1 cellular context compared by ENCODE assay signal in the genomic region with DNA sequence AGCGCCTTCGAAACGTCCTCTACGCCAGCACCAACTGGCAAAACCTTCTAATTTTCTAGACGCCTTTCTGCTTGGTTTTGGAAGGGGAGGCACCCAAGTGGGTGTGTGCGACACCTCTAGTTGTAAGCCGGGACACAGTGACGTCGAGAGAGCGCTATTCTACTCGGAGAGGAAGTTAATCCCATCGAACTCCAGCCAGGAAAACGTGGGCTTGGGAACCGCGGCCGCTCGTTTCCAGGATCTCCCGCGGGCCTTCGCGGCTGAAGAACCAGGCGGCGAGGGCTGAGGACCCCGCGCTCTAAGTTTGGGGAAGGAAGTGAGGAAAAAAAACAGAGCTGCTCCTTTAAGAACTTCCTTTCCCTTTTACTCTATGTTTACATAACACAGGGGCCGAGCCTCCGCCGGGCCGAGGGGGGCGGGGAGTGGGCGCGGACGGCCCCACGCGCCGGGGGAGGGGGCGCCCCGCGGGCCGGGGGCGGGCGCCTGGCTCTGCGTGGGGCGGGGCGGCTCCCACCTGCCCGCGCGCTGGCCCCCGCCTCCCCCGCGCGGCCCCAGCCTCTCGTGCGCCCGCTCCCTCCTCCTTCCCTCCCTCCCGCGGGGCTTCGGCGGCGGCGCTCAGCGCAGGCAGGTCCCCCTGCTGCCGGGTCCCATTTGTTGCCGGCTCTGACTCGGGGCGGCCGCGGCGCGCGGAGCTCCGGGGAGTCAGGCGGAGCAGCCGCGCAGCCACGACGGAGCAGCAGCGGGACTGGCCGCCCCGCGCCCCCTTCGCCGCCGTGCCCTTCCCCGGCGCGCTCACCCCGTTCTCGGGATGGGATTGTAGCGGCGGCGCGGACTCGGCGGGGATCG.
TF ChIP-seq lines count a peak whose summit lies in the region.

A gene with protein sequence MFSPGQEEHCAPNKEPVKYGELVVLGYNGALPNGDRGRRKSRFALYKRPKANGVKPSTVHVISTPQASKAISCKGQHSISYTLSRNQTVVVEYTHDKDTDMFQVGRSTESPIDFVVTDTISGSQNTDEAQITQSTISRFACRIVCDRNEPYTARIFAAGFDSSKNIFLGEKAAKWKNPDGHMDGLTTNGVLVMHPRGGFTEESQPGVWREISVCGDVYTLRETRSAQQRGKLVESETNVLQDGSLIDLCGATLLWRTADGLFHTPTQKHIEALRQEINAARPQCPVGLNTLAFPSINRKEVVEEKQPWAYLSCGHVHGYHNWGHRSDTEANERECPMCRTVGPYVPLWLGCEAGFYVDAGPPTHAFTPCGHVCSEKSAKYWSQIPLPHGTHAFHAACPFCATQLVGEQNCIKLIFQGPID (plus strand): TSS at position 647 of the 846 bp plus-strand sequence. CDS start 250 bp downstream, outside the sequence.

TF ChIP-seq in K562, 482 proteins besides CTCF, POLR2A, EP300 and RAD21 (continued from another document and continues in another):
- TF ChIP-seq, protein P1, sequence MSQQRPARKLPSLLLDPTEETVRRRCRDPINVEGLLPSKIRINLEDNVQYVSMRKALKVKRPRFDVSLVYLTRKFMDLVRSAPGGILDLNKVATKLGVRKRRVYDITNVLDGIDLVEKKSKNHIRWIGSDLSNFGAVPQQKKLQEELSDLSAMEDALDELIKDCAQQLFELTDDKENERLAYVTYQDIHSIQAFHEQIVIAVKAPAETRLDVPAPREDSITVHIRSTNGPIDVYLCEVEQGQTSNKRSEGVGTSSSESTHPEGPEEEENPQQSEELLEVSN (IDR thresholded peaks at IDR 0.05; ENCODE audit: borderline replicate concordance in 1 of 2, extremely low read depth in 1 of 2, insufficient read depth in 1 of 2, insufficient read length in 1 of 2, low read depth in 1 of 2, low read length in 1 of 2, poor library complexity in 1 of 2, severe bottlenecking in 1 of 2), result peak in 1 of 2 experiments; percentile 44
- TF ChIP-seq MTA1 (IDR thresholded peaks at IDR 0.05; ENCODE audit: borderline replicate concordance) (no peak), MEF2D (tag; conservative IDR thresholded peaks at IDR 0.05; ENCODE audit: low read depth) (no peak), HMG20B (CRISPR knock-in tag; IDR thresholded peaks at IDR 0.05) (no peak), ZNF217 (CRISPR knock-in tag; IDR thresholded peaks at IDR 0.05) (no peak), SNRNP70 (optimal IDR thresholded peaks at IDR 0.05; ENCODE audit: low read depth, low read length) (no peak), SIN3B (IDR thresholded peaks at IDR 0.05; ENCODE audit: low read depth) (0 out of 2 replicates have a peak, but pooled peaks have one; percentile 26), KDM5B (IDR thresholded peaks at IDR 0.05; ENCODE audit: insufficient replicate concordance, low read depth, low read length) (peak; percentile 27), CCNT2 (IDR thresholded peaks at IDR 0.05; ENCODE audit: borderline replicate concordance, extremely low read depth, insufficient read length, low read depth, low read length) (peak; percentile 26), DACH1 (IDR thresholded peaks at IDR 0.05; ENCODE audit: partially characterized antibody) (no peak), TGIF2 (CRISPR knock-in tag; IDR thresholded peaks at IDR 0.05) (no peak), L3MBTL2 (IDR thresholded peaks at IDR 0.05) (peak; percentile 79), KDM4B (IDR thresholded peaks at IDR 0.05; ENCODE audit: borderline replicate concordance in 2 of 2, low read depth in 1 of 2) (no peak), MCM5 (IDR thresholded peaks at IDR 0.05; ENCODE audit: low read depth) (no peak), CTBP1 (IDR thresholded peaks at IDR 0.05; ENCODE audit: borderline replicate concordance) (peak; percentile 58), DNMT1 (IDR thresholded peaks at IDR 0.05) (no peak), TCF7 (IDR thresholded peaks at IDR 0.05; ENCODE audit: borderline replicate concordance) (no peak), NRF1 (conservative IDR thresholded peaks at IDR 0.05 in 1 of 2, IDR thresholded peaks at IDR 0.05 in 1 of 2) (peak in 1 of 2 experiments; percentile 16; a peak in 2 of 4 replicates), ZFP30 (CRISPR knock-in tag; IDR thresholded peaks at IDR 0.05; ENCODE audit: borderline replicate concordance) (no peak), SP1 (CRISPR knock-in tag; IDR thresholded peaks at IDR 0.05) (no peak), MCM3 (IDR thresholded peaks at IDR 0.05) (no peak), MEF2A (IDR thresholded peaks at IDR 0.05; ENCODE audit: control insufficient read depth, low read depth, low read length) (no peak), SAP30 (IDR thresholded peaks at IDR 0.05; ENCODE audit: borderline replicate concordance, insufficient read depth, low read depth, low read length, poor library complexity, severe bottlenecking) (peak; percentile 42), ZNF76 (CRISPR knock-in tag; IDR thresholded peaks at IDR 0.05; ENCODE audit: borderline replicate concordance) (no peak), HDAC8 (tag; IDR thresholded peaks at IDR 0.05) (no peak), ZC3H11A (IDR thresholded peaks at IDR 0.05; ENCODE audit: low read depth, low read length) (no peak), MAFK (IDR thresholded peaks at IDR 0.05; ENCODE audit: low read length) (no peak), GABPB2 (CRISPR knock-in tag; conservative IDR thresholded peaks at IDR 0.05) (no peak)
- TF ChIP-seq, protein P2, sequence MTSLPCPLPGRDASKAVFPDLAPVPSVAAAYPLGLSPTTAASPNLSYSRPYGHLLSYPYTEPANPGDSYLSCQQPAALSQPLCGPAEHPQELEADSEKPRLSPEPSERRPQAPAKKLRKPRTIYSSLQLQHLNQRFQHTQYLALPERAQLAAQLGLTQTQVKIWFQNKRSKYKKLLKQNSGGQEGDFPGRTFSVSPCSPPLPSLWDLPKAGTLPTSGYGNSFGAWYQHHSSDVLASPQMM (CRISPR knock-in tag; IDR thresholded peaks at IDR 0.05), result no peak
- TF ChIP-seq, protein P3, sequence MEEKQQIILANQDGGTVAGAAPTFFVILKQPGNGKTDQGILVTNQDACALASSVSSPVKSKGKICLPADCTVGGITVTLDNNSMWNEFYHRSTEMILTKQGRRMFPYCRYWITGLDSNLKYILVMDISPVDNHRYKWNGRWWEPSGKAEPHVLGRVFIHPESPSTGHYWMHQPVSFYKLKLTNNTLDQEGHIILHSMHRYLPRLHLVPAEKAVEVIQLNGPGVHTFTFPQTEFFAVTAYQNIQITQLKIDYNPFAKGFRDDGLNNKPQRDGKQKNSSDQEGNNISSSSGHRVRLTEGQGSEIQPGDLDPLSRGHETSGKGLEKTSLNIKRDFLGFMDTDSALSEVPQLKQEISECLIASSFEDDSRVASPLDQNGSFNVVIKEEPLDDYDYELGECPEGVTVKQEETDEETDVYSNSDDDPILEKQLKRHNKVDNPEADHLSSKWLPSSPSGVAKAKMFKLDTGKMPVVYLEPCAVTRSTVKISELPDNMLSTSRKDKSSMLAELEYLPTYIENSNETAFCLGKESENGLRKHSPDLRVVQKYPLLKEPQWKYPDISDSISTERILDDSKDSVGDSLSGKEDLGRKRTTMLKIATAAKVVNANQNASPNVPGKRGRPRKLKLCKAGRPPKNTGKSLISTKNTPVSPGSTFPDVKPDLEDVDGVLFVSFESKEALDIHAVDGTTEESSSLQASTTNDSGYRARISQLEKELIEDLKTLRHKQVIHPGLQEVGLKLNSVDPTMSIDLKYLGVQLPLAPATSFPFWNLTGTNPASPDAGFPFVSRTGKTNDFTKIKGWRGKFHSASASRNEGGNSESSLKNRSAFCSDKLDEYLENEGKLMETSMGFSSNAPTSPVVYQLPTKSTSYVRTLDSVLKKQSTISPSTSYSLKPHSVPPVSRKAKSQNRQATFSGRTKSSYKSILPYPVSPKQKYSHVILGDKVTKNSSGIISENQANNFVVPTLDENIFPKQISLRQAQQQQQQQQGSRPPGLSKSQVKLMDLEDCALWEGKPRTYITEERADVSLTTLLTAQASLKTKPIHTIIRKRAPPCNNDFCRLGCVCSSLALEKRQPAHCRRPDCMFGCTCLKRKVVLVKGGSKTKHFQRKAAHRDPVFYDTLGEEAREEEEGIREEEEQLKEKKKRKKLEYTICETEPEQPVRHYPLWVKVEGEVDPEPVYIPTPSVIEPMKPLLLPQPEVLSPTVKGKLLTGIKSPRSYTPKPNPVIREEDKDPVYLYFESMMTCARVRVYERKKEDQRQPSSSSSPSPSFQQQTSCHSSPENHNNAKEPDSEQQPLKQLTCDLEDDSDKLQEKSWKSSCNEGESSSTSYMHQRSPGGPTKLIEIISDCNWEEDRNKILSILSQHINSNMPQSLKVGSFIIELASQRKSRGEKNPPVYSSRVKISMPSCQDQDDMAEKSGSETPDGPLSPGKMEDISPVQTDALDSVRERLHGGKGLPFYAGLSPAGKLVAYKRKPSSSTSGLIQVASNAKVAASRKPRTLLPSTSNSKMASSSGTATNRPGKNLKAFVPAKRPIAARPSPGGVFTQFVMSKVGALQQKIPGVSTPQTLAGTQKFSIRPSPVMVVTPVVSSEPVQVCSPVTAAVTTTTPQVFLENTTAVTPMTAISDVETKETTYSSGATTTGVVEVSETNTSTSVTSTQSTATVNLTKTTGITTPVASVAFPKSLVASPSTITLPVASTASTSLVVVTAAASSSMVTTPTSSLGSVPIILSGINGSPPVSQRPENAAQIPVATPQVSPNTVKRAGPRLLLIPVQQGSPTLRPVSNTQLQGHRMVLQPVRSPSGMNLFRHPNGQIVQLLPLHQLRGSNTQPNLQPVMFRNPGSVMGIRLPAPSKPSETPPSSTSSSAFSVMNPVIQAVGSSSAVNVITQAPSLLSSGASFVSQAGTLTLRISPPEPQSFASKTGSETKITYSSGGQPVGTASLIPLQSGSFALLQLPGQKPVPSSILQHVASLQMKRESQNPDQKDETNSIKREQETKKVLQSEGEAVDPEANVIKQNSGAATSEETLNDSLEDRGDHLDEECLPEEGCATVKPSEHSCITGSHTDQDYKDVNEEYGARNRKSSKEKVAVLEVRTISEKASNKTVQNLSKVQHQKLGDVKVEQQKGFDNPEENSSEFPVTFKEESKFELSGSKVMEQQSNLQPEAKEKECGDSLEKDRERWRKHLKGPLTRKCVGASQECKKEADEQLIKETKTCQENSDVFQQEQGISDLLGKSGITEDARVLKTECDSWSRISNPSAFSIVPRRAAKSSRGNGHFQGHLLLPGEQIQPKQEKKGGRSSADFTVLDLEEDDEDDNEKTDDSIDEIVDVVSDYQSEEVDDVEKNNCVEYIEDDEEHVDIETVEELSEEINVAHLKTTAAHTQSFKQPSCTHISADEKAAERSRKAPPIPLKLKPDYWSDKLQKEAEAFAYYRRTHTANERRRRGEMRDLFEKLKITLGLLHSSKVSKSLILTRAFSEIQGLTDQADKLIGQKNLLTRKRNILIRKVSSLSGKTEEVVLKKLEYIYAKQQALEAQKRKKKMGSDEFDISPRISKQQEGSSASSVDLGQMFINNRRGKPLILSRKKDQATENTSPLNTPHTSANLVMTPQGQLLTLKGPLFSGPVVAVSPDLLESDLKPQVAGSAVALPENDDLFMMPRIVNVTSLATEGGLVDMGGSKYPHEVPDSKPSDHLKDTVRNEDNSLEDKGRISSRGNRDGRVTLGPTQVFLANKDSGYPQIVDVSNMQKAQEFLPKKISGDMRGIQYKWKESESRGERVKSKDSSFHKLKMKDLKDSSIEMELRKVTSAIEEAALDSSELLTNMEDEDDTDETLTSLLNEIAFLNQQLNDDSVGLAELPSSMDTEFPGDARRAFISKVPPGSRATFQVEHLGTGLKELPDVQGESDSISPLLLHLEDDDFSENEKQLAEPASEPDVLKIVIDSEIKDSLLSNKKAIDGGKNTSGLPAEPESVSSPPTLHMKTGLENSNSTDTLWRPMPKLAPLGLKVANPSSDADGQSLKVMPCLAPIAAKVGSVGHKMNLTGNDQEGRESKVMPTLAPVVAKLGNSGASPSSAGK (IDR thresholded peaks at IDR 0.05), result peak; percentile 48; the same call in 1 of the 2 replicates
- TF ChIP-seq, protein P4, sequence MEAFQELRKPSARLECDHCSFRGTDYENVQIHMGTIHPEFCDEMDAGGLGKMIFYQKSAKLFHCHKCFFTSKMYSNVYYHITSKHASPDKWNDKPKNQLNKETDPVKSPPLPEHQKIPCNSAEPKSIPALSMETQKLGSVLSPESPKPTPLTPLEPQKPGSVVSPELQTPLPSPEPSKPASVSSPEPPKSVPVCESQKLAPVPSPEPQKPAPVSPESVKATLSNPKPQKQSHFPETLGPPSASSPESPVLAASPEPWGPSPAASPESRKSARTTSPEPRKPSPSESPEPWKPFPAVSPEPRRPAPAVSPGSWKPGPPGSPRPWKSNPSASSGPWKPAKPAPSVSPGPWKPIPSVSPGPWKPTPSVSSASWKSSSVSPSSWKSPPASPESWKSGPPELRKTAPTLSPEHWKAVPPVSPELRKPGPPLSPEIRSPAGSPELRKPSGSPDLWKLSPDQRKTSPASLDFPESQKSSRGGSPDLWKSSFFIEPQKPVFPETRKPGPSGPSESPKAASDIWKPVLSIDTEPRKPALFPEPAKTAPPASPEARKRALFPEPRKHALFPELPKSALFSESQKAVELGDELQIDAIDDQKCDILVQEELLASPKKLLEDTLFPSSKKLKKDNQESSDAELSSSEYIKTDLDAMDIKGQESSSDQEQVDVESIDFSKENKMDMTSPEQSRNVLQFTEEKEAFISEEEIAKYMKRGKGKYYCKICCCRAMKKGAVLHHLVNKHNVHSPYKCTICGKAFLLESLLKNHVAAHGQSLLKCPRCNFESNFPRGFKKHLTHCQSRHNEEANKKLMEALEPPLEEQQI (IDR thresholded peaks at IDR 0.05), result no peak
- TF ChIP-seq, protein P5, sequence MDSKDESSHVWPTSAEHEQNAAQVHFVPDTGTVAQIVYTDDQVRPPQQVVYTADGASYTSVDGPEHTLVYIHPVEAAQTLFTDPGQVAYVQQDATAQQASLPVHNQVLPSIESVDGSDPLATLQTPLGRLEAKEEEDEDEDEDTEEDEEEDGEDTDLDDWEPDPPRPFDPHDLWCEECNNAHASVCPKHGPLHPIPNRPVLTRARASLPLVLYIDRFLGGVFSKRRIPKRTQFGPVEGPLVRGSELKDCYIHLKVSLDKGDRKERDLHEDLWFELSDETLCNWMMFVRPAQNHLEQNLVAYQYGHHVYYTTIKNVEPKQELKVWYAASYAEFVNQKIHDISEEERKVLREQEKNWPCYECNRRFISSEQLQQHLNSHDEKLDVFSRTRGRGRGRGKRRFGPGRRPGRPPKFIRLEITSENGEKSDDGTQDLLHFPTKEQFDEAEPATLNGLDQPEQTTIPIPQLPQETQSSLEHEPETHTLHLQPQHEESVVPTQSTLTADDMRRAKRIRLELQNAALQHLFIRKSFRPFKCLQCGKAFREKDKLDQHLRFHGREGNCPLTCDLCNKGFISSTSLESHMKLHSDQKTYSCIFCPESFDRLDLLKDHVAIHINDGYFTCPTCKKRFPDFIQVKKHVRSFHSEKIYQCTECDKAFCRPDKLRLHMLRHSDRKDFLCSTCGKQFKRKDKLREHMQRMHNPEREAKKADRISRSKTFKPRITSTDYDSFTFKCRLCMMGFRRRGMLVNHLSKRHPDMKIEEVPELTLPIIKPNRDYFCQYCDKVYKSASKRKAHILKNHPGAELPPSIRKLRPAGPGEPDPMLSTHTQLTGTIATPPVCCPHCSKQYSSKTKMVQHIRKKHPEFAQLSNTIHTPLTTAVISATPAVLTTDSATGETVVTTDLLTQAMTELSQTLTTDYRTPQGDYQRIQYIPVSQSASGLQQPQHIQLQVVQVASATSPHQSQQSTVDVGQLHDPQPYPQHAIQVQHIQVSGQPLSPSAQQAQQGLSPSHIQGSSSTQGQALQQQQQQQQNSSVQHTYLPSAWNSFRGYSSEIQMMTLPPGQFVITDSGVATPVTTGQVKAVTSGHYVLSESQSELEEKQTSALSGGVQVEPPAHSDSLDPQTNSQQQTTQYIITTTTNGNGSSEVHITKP (IDR thresholded peaks at IDR 0.05; ENCODE audit: partially characterized antibody), result no peak
- TF ChIP-seq, protein P6, sequence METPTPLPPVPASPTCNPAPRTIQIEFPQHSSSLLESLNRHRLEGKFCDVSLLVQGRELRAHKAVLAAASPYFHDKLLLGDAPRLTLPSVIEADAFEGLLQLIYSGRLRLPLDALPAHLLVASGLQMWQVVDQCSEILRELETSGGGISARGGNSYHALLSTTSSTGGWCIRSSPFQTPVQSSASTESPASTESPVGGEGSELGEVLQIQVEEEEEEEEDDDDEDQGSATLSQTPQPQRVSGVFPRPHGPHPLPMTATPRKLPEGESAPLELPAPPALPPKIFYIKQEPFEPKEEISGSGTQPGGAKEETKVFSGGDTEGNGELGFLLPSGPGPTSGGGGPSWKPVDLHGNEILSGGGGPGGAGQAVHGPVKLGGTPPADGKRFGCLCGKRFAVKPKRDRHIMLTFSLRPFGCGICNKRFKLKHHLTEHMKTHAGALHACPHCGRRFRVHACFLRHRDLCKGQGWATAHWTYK (CRISPR knock-in tag; IDR thresholded peaks at IDR 0.05), result no peak
